17 cellular contexts compared by ENCODE assay signal in the genomic region with DNA sequence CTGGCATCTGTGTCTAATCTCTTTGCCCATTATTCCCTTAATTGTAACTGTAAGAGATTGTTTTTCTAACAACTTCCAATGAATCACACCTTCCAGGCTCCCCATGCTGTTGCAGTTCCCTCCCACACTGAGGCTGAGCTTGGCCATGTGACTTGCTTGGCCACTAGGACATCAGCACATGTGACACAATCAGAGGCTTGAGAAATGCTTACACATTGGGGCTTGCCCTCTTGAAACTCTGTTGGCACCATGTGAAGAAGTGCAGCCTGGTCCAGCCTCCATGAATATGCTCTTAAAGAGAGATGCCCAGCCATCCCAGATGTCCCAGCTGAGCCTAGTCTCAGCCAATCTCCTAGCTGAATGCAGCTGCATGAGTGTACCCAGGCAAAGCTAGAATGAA.
"Had no signal": no experiment of that assay in that cellular context is flagged by ENCODE, and none has a peak within 500 bp of the region (broad histone marks: within the 10 kb centered on the region; RNA-seq: fewer than 3 reads in every experiment).

No MANE protein-coding gene starts in this region.

- H3K36me3 ChIP-seq: cardiac muscle cell, upper lobe of left lung had no signal

- ATAC-seq: activated naive CD8-positive, alpha-beta T cell treated with anti-CD3 and anti-CD28 coated beads, Interleukin-2, amount 50 U/mL, for 24 hours; activated T-helper 17 cell treated with anti-CD3 and anti-CD28 coated beads, Interleukin-2, amount 50 U/mL, for 72 hours; left ventricle myocardium superior; natural killer cell treated with Interleukin-12 subunit alpha and Interleukin-12 subunit beta and Interleukin-15 and Interleukin-18, amount 100 ng/mL, for 72 hours; sciatic nerve; stimulated activated naive CD8-positive, alpha-beta T cell treated with anti-CD3 and anti-CD28 coated beads, Interleukin-15, amount 100 ng/mL, for 72 hours had no signal

- H3K4me1 ChIP-seq: upper lobe of left lung had no signal

- H3K4me3 ChIP-seq: cardiac muscle cell, dorsolateral prefrontal cortex, upper lobe of left lung had no signal

- H3K4me1 Mint-ChIP-seq: activated naive CD8-positive, alpha-beta T cell treated with anti-CD3 and anti-CD28 coated beads, Interleukin-2, amount 50 U/mL, for 24 hours; activated T-helper 17 cell treated with anti-CD3 and anti-CD28 coated beads, Interleukin-2, amount 50 U/mL, for 72 hours; stimulated activated naive CD8-positive, alpha-beta T cell treated with anti-CD3 and anti-CD28 coated beads, Interleukin-15, amount 100 ng/mL, for 72 hours had no signal

- H3K27me3 Mint-ChIP-seq: activated naive CD8-positive, alpha-beta T cell treated with anti-CD3 and anti-CD28 coated beads, Interleukin-2, amount 50 U/mL, for 24 hours; activated T-helper 17 cell treated with anti-CD3 and anti-CD28 coated beads, Interleukin-2, amount 50 U/mL, for 72 hours; natural killer cell treated with Interleukin-12 subunit alpha and Interleukin-12 subunit beta and Interleukin-15 and Interleukin-18, amount 100 ng/mL, for 72 hours; stimulated activated naive CD8-positive, alpha-beta T cell treated with anti-CD3 and anti-CD28 coated beads, Interleukin-15, amount 100 ng/mL, for 72 hours had no signal

- H3K4me3 Mint-ChIP-seq: activated naive CD4-positive, alpha-beta T cell treated with anti-CD3 and anti-CD28 coated beads for 36 hours; activated naive CD8-positive, alpha-beta T cell treated with anti-CD3 and anti-CD28 coated beads, Interleukin-2, amount 50 U/mL, for 24 hours; activated T-helper 17 cell treated with anti-CD3 and anti-CD28 coated beads, Interleukin-2, amount 50 U/mL, for 72 hours; natural killer cell treated with Interleukin-12 subunit alpha and Interleukin-12 subunit beta and Interleukin-15 and Interleukin-18, amount 100 ng/mL, for 72 hours; stimulated activated naive CD8-positive, alpha-beta T cell treated with anti-CD3 and anti-CD28 coated beads, Interleukin-15, amount 100 ng/mL, for 72 hours; T-helper 2 cell treated with Interferon-gamma antibody and Interleukin-4, amounts not matched to agents 5 μg/mL and 100 μg/mL, for 36 hours had no signal

- H3K27ac ChIP-seq: cardiac muscle cell, upper lobe of left lung had no signal

- H3K27me3 ChIP-seq: cardiac muscle cell, dorsolateral prefrontal cortex, upper lobe of left lung had no signal

- H3K9me3 ChIP-seq: upper lobe of left lung had no signal

- DNase-seq: activated CD4-positive, alpha-beta T cell treated with anti-CD3 and anti-CD28 coated beads for 1 hour; activated CD4-positive, alpha-beta T cell treated with anti-CD3 and anti-CD28 coated beads, Interleukin-2, amount 50 U/mL, for 4 hours; activated naive CD4-positive, alpha-beta T cell treated with anti-CD3 and anti-CD28 coated beads for 36 hours; activated naive CD8-positive, alpha-beta T cell treated with anti-CD3 and anti-CD28 coated beads, Interleukin-2, amount 50 U/mL, for 24 hours; activated T-cell treated with anti-CD3 and anti-CD28 coated beads for 4 hours; aorta; hippocampal formation; kidney; left ventricle myocardium superior; stimulated activated naive CD8-positive, alpha-beta T cell treated with anti-CD3 and anti-CD28 coated beads, Interleukin-15, amount 100 ng/mL, for 72 hours; upper lobe of left lung had no signal

- H3K9me3 Mint-ChIP-seq: T-helper 2 cell treated with Interferon-gamma antibody and Interleukin-4, amounts not matched to agents 5 μg/mL and 100 μg/mL, for 36 hours had no signal

- H3K27ac Mint-ChIP-seq: activated naive CD4-positive, alpha-beta T cell treated with anti-CD3 and anti-CD28 coated beads for 36 hours; activated naive CD8-positive, alpha-beta T cell treated with anti-CD3 and anti-CD28 coated beads, Interleukin-2, amount 50 U/mL, for 24 hours; activated T-helper 17 cell treated with anti-CD3 and anti-CD28 coated beads, Interleukin-2, amount 50 U/mL, for 72 hours; natural killer cell treated with Interleukin-12 subunit alpha and Interleukin-12 subunit beta and Interleukin-15 and Interleukin-18, amount 100 ng/mL, for 72 hours; stimulated activated naive CD8-positive, alpha-beta T cell treated with anti-CD3 and anti-CD28 coated beads, Interleukin-15, amount 100 ng/mL, for 72 hours; T-helper 2 cell treated with Interferon-gamma antibody and Interleukin-4, amounts not matched to agents 5 μg/mL and 100 μg/mL, for 36 hours had no signal
